ENCODE assay signal across 9 cellular contexts in the genomic region with DNA sequence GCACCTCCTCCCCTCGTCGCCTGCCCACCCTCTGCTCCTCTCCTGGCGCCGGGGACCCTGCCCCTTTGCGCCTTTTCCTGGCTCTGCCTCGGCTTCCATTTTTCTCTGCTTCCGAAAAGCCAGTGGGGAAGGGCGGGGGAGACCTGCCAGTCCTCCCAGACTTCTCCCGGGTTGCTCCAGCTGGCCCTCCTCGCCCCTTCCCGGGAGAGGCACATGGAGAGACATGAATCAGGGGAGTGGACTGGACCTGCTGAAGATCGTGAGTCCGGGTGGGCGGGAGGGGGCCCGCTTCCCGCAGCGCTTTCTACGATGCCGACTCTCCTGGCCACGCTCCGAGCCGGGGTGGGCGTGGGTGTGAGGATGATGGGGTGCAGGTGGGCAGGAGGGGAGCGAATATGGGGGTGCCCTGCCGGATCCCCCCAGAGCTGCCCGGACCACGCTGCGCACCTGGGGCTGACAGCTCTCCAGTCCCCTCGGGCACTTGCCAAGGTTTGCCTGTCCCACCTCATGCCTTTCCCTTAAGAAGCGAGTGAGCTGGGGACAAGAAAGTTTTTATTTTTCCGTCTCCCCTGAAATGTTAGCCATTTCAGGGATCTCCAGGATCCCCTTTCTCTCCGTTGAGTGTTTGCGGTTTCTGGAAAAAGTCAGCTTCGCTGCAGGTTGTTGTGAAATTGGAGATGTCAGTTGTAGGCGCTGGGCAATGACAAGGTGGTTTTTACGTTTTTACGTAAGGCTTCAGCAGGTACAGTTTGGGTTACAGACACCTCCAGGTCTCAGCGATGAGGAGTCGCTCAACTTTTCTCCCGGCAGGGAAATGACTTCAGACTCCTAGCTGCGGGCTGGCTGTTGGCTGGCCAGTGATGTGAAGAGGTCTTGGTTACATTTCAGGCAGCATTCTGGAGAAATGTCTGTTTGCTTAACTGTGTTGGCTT. TPM values are rescaled to one million over a fixed set of nuclear protein-coding genes. Genes with fewer than 3 reads are reported as not detected.
DNase-seq lines count a peak whose midpoint lies in the region; ATAC-seq, FAIRE-seq and TF ChIP-seq lines count a peak whose summit lies in the region.
"Had no signal": no experiment of that assay in that cellular context is flagged by ENCODE, and none has a peak within 500 bp of the region (broad histone marks: within the 10 kb centered on the region; RNA-seq: fewer than 3 reads in every experiment).

No MANE protein-coding gene starts in this region.

- no peak for TF ChIP-seq CTCF in brain microvascular endothelial cell (IDR thresholded peaks at IDR 0.05; ENCODE audit: low read depth, low read length, missing control alignments)

- no peaks in the 10 kb centered on the region for H3K36me3 Mint-ChIP-seq in activated naive CD8-positive, alpha-beta T cell treated with anti-CD3 and anti-CD28 coated beads, Interleukin-2, amount 50 U/mL, for 24 hours (ENCODE audit: low read depth)

- peaks cover 2% of the 10 kb centered on the region for H3K4me1 Mint-ChIP-seq in activated naive CD8-positive, alpha-beta T cell treated with anti-CD3 and anti-CD28 coated beads, Interleukin-2, amount 50 U/mL, for 24 hours

- in situ Hi-C loops in brain microvascular endothelial cell (cut with HindIII; ENCODE audit: low pct_ligation_motif_present, low sequenced_read_pairs): no loop called here

- H3K9me3 ChIP-seq in iPS-18c (ENCODE audit: control insufficient read depth, insufficient read depth, low read length) (no peaks in the 10 kb centered on the region), skeletal muscle satellite cell (replicated peaks; ENCODE audit: low read length) (no peaks in the 10 kb centered on the region)

- no peak overlapping the region for H3K27ac Mint-ChIP-seq in activated naive CD8-positive, alpha-beta T cell treated with anti-CD3 and anti-CD28 coated beads, Interleukin-2, amount 50 U/mL, for 24 hours

- H3K4me3 ChIP-seq in H7 (ENCODE audit: insufficient read depth, low read depth, low read length): peak overlapping the region; percentile 68
- peak overlapping the region; percentile 62 for H3K4me3 ChIP-seq in brain microvascular endothelial cell (ENCODE audit: low read depth, low read length)
- peak overlapping the region; percentile 78 for H3K4me3 ChIP-seq in iPS-18c (ENCODE audit: insufficient read depth, low read depth, low read length)
- peak overlapping the region; percentile 70 for H3K4me3 ChIP-seq in skeletal muscle satellite cell (ENCODE audit: low read length)

- H3K27ac ChIP-seq in brain microvascular endothelial cell: no peak overlapping the region

- H3K4me3 Mint-ChIP-seq in activated naive CD8-positive, alpha-beta T cell treated with anti-CD3 and anti-CD28 coated beads, Interleukin-2, amount 50 U/mL, for 24 hours: no peak overlapping the region

- peak overlapping the region; percentile 90 for H3K4me2 ChIP-seq in skeletal muscle satellite cell (ENCODE audit: low read length)

- no peaks in the 10 kb centered on the region for H3K36me3 ChIP-seq in H7 (replicated peaks; ENCODE audit: control insufficient read depth, insufficient read depth, low read length)
- H3K36me3 ChIP-seq in brain microvascular endothelial cell (replicated peaks): no peaks in the 10 kb centered on the region
- H3K36me3 ChIP-seq in skeletal muscle satellite cell (ENCODE audit: insufficient read depth, low read length): no peaks in the 10 kb centered on the region

- H3K27me3 ChIP-seq in H7 (ENCODE audit: control insufficient read depth, insufficient read depth, low read length) (peaks cover 15% of the 10 kb centered on the region), brain microvascular endothelial cell (replicated peaks) (no peaks in the 10 kb centered on the region), skeletal muscle satellite cell (ENCODE audit: control insufficient read depth, insufficient read depth, low read length) (peaks cover 52% of the 10 kb centered on the region)

- peak; percentile 64 for DNase-seq in H7
- no peak for DNase-seq in brain microvascular endothelial cell
- no peak for DNase-seq in AG08396 (ENCODE audit: low spot score)
- no peak for DNase-seq in NCI-H1105 treated with DMSO at 0.1 percent for 48 hours (lab: John Stamatoyannopoulos, UW)
- DNase-seq in HTR-8/SVneo (ENCODE audit: insufficient read length, low spot score): no peak
- no peak for DNase-seq in activated naive CD8-positive, alpha-beta T cell treated with anti-CD3 and anti-CD28 coated beads, Interleukin-2, amount 50 U/mL, for 24 hours

- H3K4me1 ChIP-seq in skeletal muscle satellite cell (ENCODE audit: control insufficient read depth, insufficient read depth, low read length): peaks cover 5% of the 10 kb centered on the region

- H3K27me3 Mint-ChIP-seq in activated naive CD8-positive, alpha-beta T cell treated with anti-CD3 and anti-CD28 coated beads, Interleukin-2, amount 50 U/mL, for 24 hours: peaks cover 45% of the 10 kb centered on the region

- H3K9me3 Mint-ChIP-seq in activated naive CD8-positive, alpha-beta T cell treated with anti-CD3 and anti-CD28 coated beads, Interleukin-2, amount 50 U/mL, for 24 hours: no peaks in the 10 kb centered on the region

- no peak for ATAC-seq in activated naive CD8-positive, alpha-beta T cell treated with anti-CD3 and anti-CD28 coated beads, Interleukin-2, amount 50 U/mL, for 24 hours

- no peak for FAIRE-seq in HTR-8/SVneo (lab: Jason Lieb, UNC)
- FAIRE-seq: colon had no signal

- H3K9ac ChIP-seq in skeletal muscle satellite cell (ENCODE audit: low read depth, low read length): peak overlapping the region; percentile 44

RNA-seq across cellular contexts. Expression of gene CACNB2, which starts 1.0 kb away (rescaled TPM):
- total RNA-seq in H7 (2014; rRNA removed; shearing (Covaris generic)): 1.0 and 2.2 TPM in 2 replicates
- 8.3 and 11.4 TPM in 2 replicates for total RNA-seq in skeletal muscle satellite cell (2012; rRNA removed)
